ENCODE assay signal across 8 cellular contexts in the genomic region with DNA sequence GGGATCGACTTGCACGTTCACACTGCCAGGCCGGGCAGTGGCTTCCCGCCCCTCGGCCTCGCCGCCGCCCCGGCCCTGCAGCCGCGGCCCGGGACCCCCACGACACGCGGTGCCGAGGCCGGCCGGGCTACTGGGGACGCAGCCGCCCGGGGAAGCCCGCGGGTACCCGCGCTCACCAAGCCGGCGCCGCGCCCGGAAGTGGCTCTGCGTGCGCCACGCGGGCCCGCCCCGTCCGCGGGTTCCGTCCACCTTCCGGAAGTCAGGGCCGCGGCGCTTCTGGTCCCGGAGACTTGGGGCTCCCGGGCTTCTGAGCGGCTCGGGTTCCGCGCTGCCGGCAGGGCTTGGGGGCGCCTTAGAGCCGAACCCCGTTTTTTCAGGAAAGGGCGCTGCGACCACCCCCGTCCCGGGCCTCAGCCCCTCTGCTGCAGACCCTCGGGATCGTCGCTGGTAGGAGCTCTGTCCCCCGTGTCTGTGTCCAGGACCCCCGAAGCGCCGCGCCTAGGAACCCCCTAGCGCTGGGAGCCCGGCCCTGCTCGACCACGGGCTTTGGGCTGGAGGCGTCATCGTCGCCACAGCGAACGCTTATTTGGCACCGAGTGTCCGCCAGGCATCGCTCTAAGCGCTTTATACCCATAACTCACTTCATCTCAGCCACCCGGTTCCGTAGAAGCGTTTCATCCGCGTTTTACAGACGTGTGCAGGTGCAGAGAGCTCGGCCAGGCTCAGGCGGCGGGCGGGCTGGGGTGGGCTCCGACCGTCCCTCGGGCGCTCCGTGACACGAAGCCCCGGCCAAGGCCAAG. TPM values are rescaled to one million over a fixed set of nuclear protein-coding genes. Genes with fewer than 3 reads are reported as not detected.
A peak's percentile ranks its signal among the peaks of the same experiment; 100 is the strongest.
DNase-seq lines count a peak whose midpoint lies in the region; FAIRE-seq and TF ChIP-seq lines count a peak whose summit lies in the region.

A gene with protein sequence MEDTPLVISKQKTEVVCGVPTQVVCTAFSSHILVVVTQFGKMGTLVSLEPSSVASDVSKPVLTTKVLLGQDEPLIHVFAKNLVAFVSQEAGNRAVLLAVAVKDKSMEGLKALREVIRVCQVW (minus strand): TSS at position 200 of the 800 bp plus-strand sequence. CDS start 693 bp downstream, outside the sequence.

- H2BK5ac ChIP-seq in H9 (ENCODE audit: insufficient read length, low read length) = no peak within 1 kb of the TSS

- H3K23me2 ChIP-seq in H9 (ENCODE audit: insufficient read length, low read depth, low read length, poor library complexity, severe bottlenecking) = peaks cover 4% of the 10 kb centered on the region

- no peak within 1 kb of the TSS for H3T11ph ChIP-seq in H9 (ENCODE audit: low read length)

- H3K4me1 ChIP-seq in H9 (ENCODE audit: insufficient read depth, low read length) (no peaks in the 10 kb centered on the region), SJSA1 (replicated peaks) (peaks cover 33% of the 10 kb centered on the region)

- H3K9me3 ChIP-seq in H9 (ENCODE audit: control insufficient read depth, low read depth, low read length) (no peaks in the 10 kb centered on the region), SJSA1 (replicated peaks) (no peaks in the 10 kb centered on the region; the same call in 1 of the 2 replicates)

- H3K18ac ChIP-seq in H9 (ENCODE audit: insufficient read length, low read depth, low read length) = peak within 1 kb of the TSS; percentile 88

- H3K4me3 Mint-ChIP-seq in H9 = peak within 1 kb of the TSS; percentile 82 to 91

- H4K91ac ChIP-seq in H9 (ENCODE audit: insufficient read length, low read depth, low read length) = no peak within 1 kb of the TSS

- no peak within 1 kb of the TSS for H3K56ac ChIP-seq in H9 (ENCODE audit: insufficient read length, low read depth, low read length)

- no peaks in the 10 kb centered on the region for H4K20me1 ChIP-seq in H9 (ENCODE audit: control insufficient read depth, insufficient read depth, insufficient read length)

- H3K79me2 ChIP-seq in H9 (ENCODE audit: insufficient read depth, low read length) = no peaks in the 10 kb centered on the region

- WGBS in H9 (ENCODE audit: extremely low coverage, insufficient read length, low lambda C conversion rate) = no CpG with 5 or more reads among the region's 95 CpGs

- no peak within 1 kb of the TSS for H2AK5ac ChIP-seq in H9 (ENCODE audit: insufficient read length, low read length)

- peak within 1 kb of the TSS; percentile 92 for H3K14ac ChIP-seq in H9 (ENCODE audit: insufficient read depth, low read length)

- no peak within 1 kb of the TSS for H3K23ac ChIP-seq in H9 (ENCODE audit: insufficient read length, low read depth, low read length)

- no peak within 1 kb of the TSS for H2BK15ac ChIP-seq in H9 (ENCODE audit: low read depth, low read length)

- H3K36me3 Mint-ChIP-seq in H9 (ENCODE audit: insufficient read depth in 1 of 3, low read depth in 3 of 3) = peaks cover 8 to 46% (median 34%) of the 10 kb centered on the region in 3 experiments

- no peak within 1 kb of the TSS for H2AFZ ChIP-seq in H9 (ENCODE audit: low read length)

- H3K36me3 ChIP-seq in SJSA1 = peaks cover 40% of the 10 kb centered on the region

- no peaks in the 10 kb centered on the region for H3K9me3 Mint-ChIP-seq in H9

- H3K4me2 ChIP-seq in H9 (ENCODE audit: insufficient read depth, insufficient read length, low read length) = peak within 1 kb of the TSS; percentile 84

- H4K8ac ChIP-seq in H9 (replicated peaks; ENCODE audit: insufficient read length, low read depth, low read length) = no peak within 1 kb of the TSS

- no peak within 1 kb of the TSS for H3K4ac ChIP-seq in H9 (ENCODE audit: low read depth, low read length)

- H3K27ac Mint-ChIP-seq in H9 = peak within 1 kb of the TSS; percentile 81 to 95 (median 94); a peak in 5 of 7 replicates

- no peak for FAIRE-seq in frontal cortex (lab: Jason Lieb, UNC)

- H3K79me1 ChIP-seq in H9 (ENCODE audit: insufficient read depth, low read depth, low read length, poor library complexity, severe bottlenecking) = no peaks in the 10 kb centered on the region

- no peak within 1 kb of the TSS for H2BK20ac ChIP-seq in H9 (ENCODE audit: low read depth, low read length, poor library complexity, severe bottlenecking)

- peak within 1 kb of the TSS; percentile 97 for H3K9ac ChIP-seq in H9 (ENCODE audit: extremely low read depth, insufficient read length, low read length)

- DNase-seq in GF-D8 (lab: John Stamatoyannopoulos, UW) (peak; percentile 75), H9 (peak; percentile 75), M059J (ENCODE audit: low read depth) (peak; percentile 91), SJSA1 (ENCODE audit: low read depth in 1 of 2, low spot score in 2 of 2) (peak; percentile 87 to 90), frontal cortex (ENCODE audit: low spot score in 2 of 2) (peak; percentile 95 to 97), non-pigmented ciliary epithelial cell (ENCODE audit: low read depth) (peak; percentile 45), substantia nigra (lab: John Stamatoyannopoulos, UW) (peak in 48 of 49 donors; percentile 40 to 94 (median 82))
- peak; percentile 70 to 86 (median 72) for DNase-seq in activated naive CD4-positive, alpha-beta T cell (lab: John Stamatoyannopoulos, UW)

- H3K27me3 Mint-ChIP-seq in H9 (ENCODE audit: low read depth) = no peaks in the 10 kb centered on the region

- no peak within 1 kb of the TSS for H4K5ac ChIP-seq in H9 (ENCODE audit: insufficient read length, low read depth, low read length)

- H3K27ac ChIP-seq in H9 (ENCODE audit: insufficient read length, low read depth, low read length) = no peak within 1 kb of the TSS
- H3K27ac ChIP-seq in SJSA1 = peak within 1 kb of the TSS; percentile 82
- H3K27ac ChIP-seq in substantia nigra (ENCODE audit: low read depth, low read length, poor library complexity, severe bottlenecking) = peak within 1 kb of the TSS; percentile 88

- H3K27me3 ChIP-seq in H9 (ENCODE audit: insufficient read depth, low read length) = no peaks in the 10 kb centered on the region
- H3K27me3 ChIP-seq in SJSA1 (replicated peaks) = no peaks in the 10 kb centered on the region

- H3K4me1 Mint-ChIP-seq in H9 = peaks cover 13 to 24% of the 10 kb centered on the region in 2 experiments

- no peak within 1 kb of the TSS for H2BK12ac ChIP-seq in H9 (ENCODE audit: insufficient read length, low read depth, low read length)

- TF ChIP-seq CTCF in H9 (conservative IDR thresholded peaks at IDR 0.05) = peak; percentile 52; the same call in 2 of the 3 replicates

- H2BK120ac ChIP-seq in H9 (ENCODE audit: low read depth, low read length, poor library complexity, severe bottlenecking) = no peak within 1 kb of the TSS

- H3K4me3 ChIP-seq in SJSA1 = peak within 1 kb of the TSS; percentile 94

RNA-seq across cellular contexts. Expression of the gene that starts here (rescaled TPM):
- total RNA-seq in H9 (2021) (63.0 and 71.1 TPM in 2 replicates), frontal cortex (26.1 TPM)
- 86.5 and 87.9 TPM in 2 replicates for total RNA-seq in M059J (2014; rRNA removed; shearing (Covaris generic))
- total RNA-seq in SJSA1 (2014; rRNA removed; shearing (Covaris generic)) = 63.9 and 84.7 TPM in 2 replicates

Comparison
In these comparisons a context has a peak if more than half of its experiments do, and no peak if none do; other contexts are left out.
1. DNase-seq: peak in every context shown above with its lines; median percentile 96 in frontal cortex; 91 in M059J; 88 in SJSA1; 82 in substantia nigra; 75 in GF-D8; 75 in H9; 72 in activated naive CD4-positive, alpha-beta T cell; 45 in non-pigmented ciliary epithelial cell.